In genomic region chr11:31817054-31817620, GRCh38 we compare ENCODE assay signal across 9 cellular contexts. TPM values are rescaled to one million over a fixed set of nuclear protein-coding genes. Genes with fewer than 3 reads are reported as not detected.
DNase-seq lines count a peak whose midpoint lies in the region; ATAC-seq and TF ChIP-seq lines count a peak whose summit lies in the region.
"Had no signal": no experiment of that assay in that cellular context is flagged by ENCODE, and none has a peak within 500 bp of the region (broad histone marks: within the 10 kb centered on the region; RNA-seq: fewer than 3 reads in every experiment).

No MANE protein-coding gene starts in this region.

- no peaks in the 10 kb centered on the region for H3K9me3 ChIP-seq in Karpas-422 (ENCODE audit: low read length)

- H3K27me3 ChIP-seq in Karpas-422 (ENCODE audit: low read length) = no peaks in the 10 kb centered on the region

- no peak overlapping the region for H3K4me3 ChIP-seq in Karpas-422 (ENCODE audit: low read length)

- TF ChIP-seq CTCF in GM10266 (IDR thresholded peaks at IDR 0.05; ENCODE audit: control insufficient read depth, insufficient read depth, low read depth, missing control alignments) = no peak

- H3K9ac ChIP-seq in Karpas-422 (ENCODE audit: low read length) = no peak overlapping the region

- H3K36me3 Mint-ChIP-seq in activated naive CD8-positive, alpha-beta T cell = no peaks in the 10 kb centered on the region
- no peaks in the 10 kb centered on the region for H3K36me3 Mint-ChIP-seq in memory B cell

- H4K20me1 ChIP-seq in Karpas-422 (ENCODE audit: insufficient read depth, low read depth, low read length) = no peaks in the 10 kb centered on the region

- in situ Hi-C loops in ACHN (cut with HindIII; ENCODE audit: low pct_ligation_motif_present, low pct_unique_long_range_greater_than_20kb, low sequenced_read_pairs) = no loop called here

- no peaks in the 10 kb centered on the region for H3K4me1 ChIP-seq in Karpas-422 (ENCODE audit: low read length)

- no peak overlapping the region for H3K27ac Mint-ChIP-seq in activated naive CD8-positive, alpha-beta T cell
- H3K27ac Mint-ChIP-seq in memory B cell = no peak overlapping the region

- no peak overlapping the region for H3K4me2 ChIP-seq in Karpas-422 (ENCODE audit: low read depth, low read length, poor library complexity, severe bottlenecking)

- H3K27ac ChIP-seq in Karpas-422 (ENCODE audit: low read length) = no peak overlapping the region

- H3K36me3 ChIP-seq in Karpas-422 (ENCODE audit: insufficient read depth, low read length) = no peaks in the 10 kb centered on the region

- no peaks in the 10 kb centered on the region for H3K9me2 ChIP-seq in Karpas-422 (replicated peaks; ENCODE audit: insufficient read depth, low read length)

- DNase-seq in ACHN (peak; percentile 27), GM10266 (ENCODE audit: extremely low spot score) (peak; percentile 60), memory B cell (ENCODE audit: low spot score in 2 of 2) (no peak), Karpas-422 (no peak), OCI-M1 (lab: John Stamatoyannopoulos, UW) (no peak), DMS153 treated with DMSO at 0.1 percent for 48 hours (lab: John Stamatoyannopoulos, UW; ENCODE audit: unreplicated experiment) (no peak)
- DNase-seq: activated CD4-positive, CD25-positive, alpha-beta regulatory T cell treated with anti-CD3 and anti-CD28 coated beads, Interleukin-2, amount 50 U/mL, for 72 hours had no signal

- ATAC-seq in memory B cell (ENCODE audit: low read depth) (no peak), HG02938 (IDR thresholded peaks at IDR 0.05; ENCODE audit: unreplicated experiment) (no peak)

- no peaks in the 10 kb centered on the region for H3K9me3 Mint-ChIP-seq in activated naive CD8-positive, alpha-beta T cell (ENCODE audit: low read depth)
- peaks cover 2% of the 10 kb centered on the region for H3K9me3 Mint-ChIP-seq in memory B cell

- H3K4me1 Mint-ChIP-seq in activated naive CD8-positive, alpha-beta T cell (ENCODE audit: low read depth) = peaks cover 31% of the 10 kb centered on the region
- H3K4me1 Mint-ChIP-seq in memory B cell = peaks cover 8% of the 10 kb centered on the region

- no peak overlapping the region for H2AFZ ChIP-seq in Karpas-422 (ENCODE audit: low read length)

- peak overlapping the region; percentile 71 for H3K4me3 Mint-ChIP-seq in activated naive CD8-positive, alpha-beta T cell
- H3K4me3 Mint-ChIP-seq in memory B cell = peak overlapping the region; percentile 8

- H3K79me2 ChIP-seq in Karpas-422 (ENCODE audit: low read length) = no peaks in the 10 kb centered on the region

- H3K27me3 Mint-ChIP-seq in activated naive CD8-positive, alpha-beta T cell = peaks cover 32% of the 10 kb centered on the region
- H3K27me3 Mint-ChIP-seq in memory B cell = peaks cover 24% of the 10 kb centered on the region

RNA-seq across cellular contexts. Expression of gene PAX6, which starts 6.0 kb away (rescaled TPM):
- 0.61 and 5.9 TPM in 2 replicates for total RNA-seq in Karpas-422 (2014; rRNA removed; shearing (Covaris generic); ENCODE audit: low replicate concordance)

Comparison
In these comparisons a context has a peak if more than half of its experiments do, and no peak if none do; other contexts are left out.
1. DNase-seq: peak in ACHN (single experiment) and GM10266 (single experiment); none in memory B cell (0 of 2), Karpas-422 (single experiment), OCI-M1 (single experiment) and DMS153 treated with DMSO at 0.1 percent for 48 hours (single experiment).